Comparison of ENCODE assay signal across 8 cellular contexts in genomic region chr11:7577226-7577882, GRCh38.
DNase-seq lines count a peak whose midpoint lies in the region; ATAC-seq and TF ChIP-seq lines count a peak whose summit lies in the region.

No MANE protein-coding gene starts in this region.

- H3K27ac Mint-ChIP-seq in Caco-2 (ENCODE audit: unreplicated experiment) = peak overlapping the region; percentile 90
- peak overlapping the region; percentile 40 for H3K27ac Mint-ChIP-seq in activated CD8-positive, alpha-beta T cell treated with anti-CD3 and anti-CD28 coated beads for 36 hours

- CTCF ChIA-PET in Caco-2 (lab: Charles Lee) = interaction anchor here (1.3 kb wide), 1 partner anchor 28 kb away, joined by 6 read pairs; no protein-coding TSS in a partner anchor
- CTCF ChIA-PET in activated CD8-positive, alpha-beta T cell treated with anti-CD3 and anti-CD28 coated beads for 36 hours (lab: Charles Lee) = interaction anchor here (0.8 to 1.1 kb wide), 4 partner anchors 16 to 79 kb away, joined by 3 to 4 read pairs (median 3); no protein-coding TSS in a partner anchor

- H3K4me3 Mint-ChIP-seq in Caco-2 (ENCODE audit: unreplicated experiment) = peak overlapping the region; percentile 66
- peak overlapping the region; percentile 16 for H3K4me3 Mint-ChIP-seq in activated CD8-positive, alpha-beta T cell treated with anti-CD3 and anti-CD28 coated beads for 36 hours

- H3K9me3 ChIP-seq in Caco-2 (no peaks in the 10 kb centered on the region), prostate gland (no peaks in the 10 kb centered on the region)

- TF ChIP-seq CTCF in Caco-2 (IDR thresholded peaks at IDR 0.05; ENCODE audit: insufficient read depth in 1 of 2, low read depth in 1 of 2, low read length in 1 of 2, severe bottlenecking in 1 of 2, unreplicated experiment in 1 of 2) (no peak), prostate gland (IDR thresholded peaks at IDR 0.05) (no peak)
- TF ChIP-seq CTCF in activated CD8-positive, alpha-beta T cell treated with anti-CD3 and anti-CD28 coated beads for 36 hours (IDR thresholded peaks at IDR 0.05) = no peak

- H3K36me3 ChIP-seq in Caco-2 (ENCODE audit: control insufficient read depth, insufficient read depth, low read length) = peaks cover 5% of the 10 kb centered on the region
- H3K36me3 ChIP-seq in prostate gland = no peaks in the 10 kb centered on the region

- intact Hi-C loops in Caco-2 (cut with micrococcal nuclease; ENCODE audit: unreplicated experiment) (no loop called here), left cardiac atrium (cut with DNase I) (loop anchor here (5.0 kb wide), 2 partner anchors 65 to 75 kb away; partner anchors contain the start of gene PPFIBP2 (in 1 of the 2)), prostate gland (cut with DNase I) (no loop called here)
- intact Hi-C loops in activated CD8-positive, alpha-beta T cell treated with anti-CD3 and anti-CD28 coated beads for 36 hours (cut with micrococcal nuclease) = no loop called here

- no peaks in the 10 kb centered on the region for H3K27me3 ChIP-seq in Caco-2 (replicated peaks; ENCODE audit: control insufficient read depth, insufficient read depth, low read length)
- H3K27me3 ChIP-seq in prostate gland (replicated peaks; ENCODE audit: insufficient read depth) = no peaks in the 10 kb centered on the region

- H3K27ac ChIP-seq in prostate gland = peak overlapping the region; percentile 70 to 76

- BruUV-seq in Caco-2 (replicated peaks; lab: Mats Ljungman, UMichigan) = no TSS peak

- H3K4me3 ChIP-seq in Caco-2 (ENCODE audit: low read depth, low read length) = no peak overlapping the region
- H3K4me3 ChIP-seq in prostate gland = peak overlapping the region in 1 of 2 donors; percentile 3

- peaks cover 65% of the 10 kb centered on the region for H3K4me1 Mint-ChIP-seq in Caco-2 (ENCODE audit: low read depth, unreplicated experiment)
- peaks cover 34% of the 10 kb centered on the region for H3K4me1 Mint-ChIP-seq in activated CD8-positive, alpha-beta T cell treated with anti-CD3 and anti-CD28 coated beads for 36 hours (ENCODE audit: low read depth)

- no peak for DNase-seq in Caco-2
- no peak for DNase-seq in activated CD8-positive, alpha-beta T cell treated with anti-CD3 and anti-CD28 coated beads for 36 hours
- peak; percentile 37 for DNase-seq in left cardiac atrium
- no peak for DNase-seq in prostate gland (ENCODE audit: low spot score)
- DNase-seq in NCI-H1417 (lab: John Stamatoyannopoulos, UW) = no peak
- no peak for DNase-seq in NCI-H2171 (lab: John Stamatoyannopoulos, UW)

- H3K4me1 ChIP-seq in Caco-2 = peaks cover 59% of the 10 kb centered on the region
- H3K4me1 ChIP-seq in prostate gland (replicated peaks) = peaks cover 17% of the 10 kb centered on the region

- POLR2A ChIA-PET in Caco-2 (lab: Charles Lee) = interaction anchor here (1.0 kb wide), 1 partner anchor 28 kb away, joined by 3 read pairs; no protein-coding TSS in a partner anchor
- POLR2A ChIA-PET in activated CD8-positive, alpha-beta T cell treated with anti-CD3 and anti-CD28 coated beads for 36 hours (lab: Charles Lee) = no interaction called here

- H3K9me3 Mint-ChIP-seq in Caco-2 (ENCODE audit: unreplicated experiment) = no peaks in the 10 kb centered on the region
- no peaks in the 10 kb centered on the region for H3K9me3 Mint-ChIP-seq in activated CD8-positive, alpha-beta T cell treated with anti-CD3 and anti-CD28 coated beads for 36 hours

- H3K27me3 Mint-ChIP-seq in Caco-2 (ENCODE audit: insufficient read depth, unreplicated experiment) = no peaks in the 10 kb centered on the region
- peaks cover 32% of the 10 kb centered on the region for H3K27me3 Mint-ChIP-seq in activated CD8-positive, alpha-beta T cell treated with anti-CD3 and anti-CD28 coated beads for 36 hours

- no peak for ATAC-seq in activated CD8-positive, alpha-beta T cell treated with anti-CD3 and anti-CD28 coated beads for 36 hours
- ATAC-seq in left cardiac atrium (peak; percentile 56 to 62), GM18868 (IDR thresholded peaks at IDR 0.05; ENCODE audit: unreplicated experiment) (no peak), GM18520 (IDR thresholded peaks at IDR 0.05; ENCODE audit: unreplicated experiment) (no peak)

- 8% methylated on average over 11 of the region's 11 CpGs for WGBS in prostate gland

- TF ChIP-seq POLR2A in prostate gland (IDR thresholded peaks at IDR 0.05) = no peak

- H3K36me3 Mint-ChIP-seq in Caco-2 (ENCODE audit: insufficient read depth, unreplicated experiment) = peaks cover 6% of the 10 kb centered on the region
- H3K36me3 Mint-ChIP-seq in activated CD8-positive, alpha-beta T cell treated with anti-CD3 and anti-CD28 coated beads for 36 hours (ENCODE audit: low read depth) = no peaks in the 10 kb centered on the region

Comparison
In these comparisons a context has a peak if more than half of its experiments do, and no peak if none do; other contexts are left out.
1. ATAC-seq: peak in left cardiac atrium (2 of 2); none in activated CD8-positive, alpha-beta T cell treated with anti-CD3 and anti-CD28 coated beads for 36 hours (single experiment), GM18868 (single experiment) and GM18520 (single experiment).
2. intact Hi-C loops: an anchor here in left cardiac atrium (5.0 kb wide); none called in Caco-2, activated CD8-positive, alpha-beta T cell treated with anti-CD3 and anti-CD28 coated beads for 36 hours and prostate gland.